ENCODE assay signal across 19 cellular contexts in the genomic region with DNA sequence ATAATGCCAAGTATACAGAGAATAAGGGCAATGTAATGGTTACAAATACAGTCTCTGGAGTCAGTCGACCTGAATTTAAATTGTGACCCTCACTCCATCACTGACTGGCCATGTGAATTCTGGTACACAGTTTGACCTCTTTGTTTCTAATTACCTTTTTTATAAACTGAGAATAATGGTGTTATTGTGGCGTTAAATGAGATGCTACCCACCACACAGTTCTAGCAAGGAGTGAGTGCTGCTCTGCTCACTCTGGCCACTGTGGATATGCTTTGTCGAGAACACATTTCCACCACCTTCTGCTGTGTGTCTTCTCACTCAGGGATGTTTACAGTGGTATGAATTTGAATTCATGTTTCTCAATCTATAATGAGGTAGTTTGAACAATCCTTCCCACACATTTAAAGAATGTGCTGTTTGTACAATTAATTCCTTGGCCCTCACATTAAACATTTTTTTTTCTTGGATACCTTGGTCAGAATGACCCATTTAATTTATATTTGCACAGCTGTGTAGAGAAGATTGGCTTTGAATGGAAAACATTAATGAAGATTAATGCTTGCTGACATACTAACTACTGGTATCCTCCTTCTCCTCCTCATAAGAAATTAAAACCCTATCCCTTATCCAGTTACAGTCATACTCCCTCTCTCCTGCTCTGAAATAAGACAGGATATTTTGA.
"Had no signal": no experiment of that assay in that cellular context is flagged by ENCODE, and none has a peak within 500 bp of the region (broad histone marks: within the 10 kb centered on the region; RNA-seq: fewer than 3 reads in every experiment).

No MANE protein-coding gene starts in this region.

- DNase-seq: activated CD4-positive, alpha-beta T cell treated with anti-CD3 and anti-CD28 coated beads for 4 hours; activated CD8-positive, alpha-beta T cell treated with anti-CD3 and anti-CD28 coated beads for 36 hours; activated effector memory CD4-positive, alpha-beta T cell treated with anti-CD3 and anti-CD28 coated beads, Interleukin-2, amount 50 U/mL, for 16 hours; activated T-cell treated with anti-CD3 and anti-CD28 coated beads, Interleukin-2, amount 50 U/mL, for 48 hours; body of pancreas; central memory CD4-positive, alpha-beta T cell; cortex of kidney; effector CD4-positive, alpha-beta T cell; foreskin fibroblast; hippocampal formation; kidney; left ventricle myocardium inferior; mesendoderm; stimulated activated naive CD8-positive, alpha-beta T cell treated with anti-CD3 and anti-CD28 coated beads, Interleukin-15, Interleukin-2, amounts not matched to agents 100 U/mL and 50 U/mL, for 24 hours; transverse colon had no signal

- H3K27me3 ChIP-seq: body of pancreas, transverse colon had no signal

- H3K4me3 Mint-ChIP-seq: activated CD8-positive, alpha-beta T cell treated with anti-CD3 and anti-CD28 coated beads for 36 hours; natural killer cell treated with Interleukin-12 subunit alpha and Interleukin-12 subunit beta and Interleukin-15 and Interleukin-18, amount 100 ng/mL, for 72 hours; T-helper 1 cell treated with Interleukin-12 subunit alpha and Interleukin-12 subunit beta and Interleukin-4 antibody, amounts not matched to agents 30 μg/mL and 1 μg/mL, for 36 hours had no signal

- H3K4me3 ChIP-seq: body of pancreas, left ventricle myocardium inferior, transverse colon had no signal

- H3K4me1 ChIP-seq: left ventricle myocardium inferior had no signal

- H3K9me3 ChIP-seq: body of pancreas had no signal

- H3K9me3 Mint-ChIP-seq: activated CD8-positive, alpha-beta T cell treated with anti-CD3 and anti-CD28 coated beads for 36 hours had no signal

- H3K27ac ChIP-seq: body of pancreas, left ventricle myocardium inferior, transverse colon had no signal

- H3K27me3 Mint-ChIP-seq: activated CD8-positive, alpha-beta T cell treated with anti-CD3 and anti-CD28 coated beads for 36 hours had no signal

- H3K27ac Mint-ChIP-seq: activated CD8-positive, alpha-beta T cell treated with anti-CD3 and anti-CD28 coated beads for 36 hours; activated naive CD4-positive, alpha-beta T cell treated with anti-CD3 and anti-CD28 coated beads, Interleukin-2, amount 50 U/mL, for 72 hours; natural killer cell treated with Interleukin-12 subunit alpha and Interleukin-12 subunit beta and Interleukin-15 and Interleukin-18, amount 100 ng/mL, for 72 hours; T-helper 1 cell treated with Interleukin-12 subunit alpha and Interleukin-12 subunit beta and Interleukin-4 antibody, amounts not matched to agents 30 μg/mL and 1 μg/mL, for 36 hours had no signal

- ATAC-seq: activated CD8-positive, alpha-beta T cell treated with anti-CD3 and anti-CD28 coated beads for 36 hours; activated naive CD4-positive, alpha-beta T cell treated with anti-CD3 and anti-CD28 coated beads, Interleukin-2, amount 50 U/mL, for 72 hours; body of pancreas; natural killer cell treated with Interleukin-12 subunit alpha and Interleukin-12 subunit beta and Interleukin-15 and Interleukin-18, amount 100 ng/mL, for 72 hours; sciatic nerve; stimulated activated naive CD8-positive, alpha-beta T cell treated with anti-CD3 and anti-CD28 coated beads, Interleukin-15, Interleukin-2, amounts not matched to agents 100 U/mL and 50 U/mL, for 24 hours had no signal
